In genomic region chr11:116504541-116505149, GRCh38 we compare ENCODE assay signal across 14 cellular contexts.
DNase-seq lines count a peak whose midpoint lies in the region; ATAC-seq and TF ChIP-seq lines count a peak whose summit lies in the region.
"Had no signal": no experiment of that assay in that cellular context is flagged by ENCODE, and none has a peak within 500 bp of the region (broad histone marks: within the 10 kb centered on the region; RNA-seq: fewer than 3 reads in every experiment).

No MANE protein-coding gene starts in this region.

- WGBS in SK-N-SH (ENCODE audit: low lambda C conversion rate), result 49% methylated on average over 10 of the region's 13 CpGs

- H3K9me3 ChIP-seq in SK-N-SH, result no peaks in the 10 kb centered on the region
- no peaks in the 10 kb centered on the region for H3K9me3 ChIP-seq in vagina
- H3K9me3 ChIP-seq: A549 had no signal

- POLR2A ChIA-PET in SK-N-SH (lab: Yijun Ruan, JAX), result interaction anchor here (0.8 to 9.4 kb wide), 23 partner anchors 11 to 440 kb away, joined by 3 to 237 read pairs (median 6); no protein-coding TSS in a partner anchor

- peaks cover 0 to 94% of the 10 kb centered on the region in 2 experiments; a peak in 2 of 4 replicates for H3K4me1 ChIP-seq in SK-N-SH (ENCODE audit: control insufficient read depth in 1 of 2, insufficient read depth in 2 of 2, low read depth in 1 of 2, low read length in 1 of 2)
- no peaks in the 10 kb centered on the region for H3K4me1 ChIP-seq in vagina
- H3K4me1 ChIP-seq: A549 had no signal

- H3K9ac ChIP-seq in SK-N-SH, result no peak overlapping the region

- no peak for TF ChIP-seq EP300 in SK-N-SH (IDR thresholded peaks at IDR 0.05; ENCODE audit: borderline replicate concordance in 1 of 2, low read depth in 1 of 2, low read length in 1 of 2)

- no peaks in the 10 kb centered on the region for H3K36me3 ChIP-seq in SK-N-SH (replicated peaks in 1 of 2; ENCODE audit: control insufficient read depth in 1 of 2, insufficient read depth in 2 of 2, low read length in 1 of 2)
- no peaks in the 10 kb centered on the region for H3K36me3 ChIP-seq in vagina

- H3K4me3 ChIP-seq in SK-N-SH (ENCODE audit: low read depth in 2 of 2, low read length in 1 of 2) (no peak overlapping the region), vagina (no peak overlapping the region)
- H3K4me3 ChIP-seq: A549 had no signal

- peak overlapping the region; percentile 75 for H3K27ac Mint-ChIP-seq in glutamatergic neuron (ENCODE audit: unreplicated experiment)
- H3K27ac Mint-ChIP-seq in stimulated activated naive B cell treated with anti-CD40 and anti-IgM and Interleukin-4, amounts not matched to agents 10 μg/mL and 1 μg/mL and 100 μg/mL, for 72 hours, result no peak overlapping the region

- H3K27me3 ChIP-seq in SK-N-SH (ENCODE audit: insufficient read depth) (peaks cover 26% of the 10 kb centered on the region; the same call in 1 of the 2 replicates), vagina (peaks cover 4% of the 10 kb centered on the region)

- peaks cover 49% of the 10 kb centered on the region for H3K4me1 Mint-ChIP-seq in glutamatergic neuron (ENCODE audit: low read depth, unreplicated experiment)
- no peaks in the 10 kb centered on the region for H3K4me1 Mint-ChIP-seq in stimulated activated naive B cell treated with anti-CD40 and anti-IgM and Interleukin-4, amounts not matched to agents 10 μg/mL and 1 μg/mL and 100 μg/mL, for 72 hours

- H3K4me2 ChIP-seq in SK-N-SH, result no peak overlapping the region
- H3K4me2 ChIP-seq: A549 had no signal

- no peak for TF ChIP-seq CTCF in SK-N-SH (IDR thresholded peaks at IDR 0.05)
- no peak for TF ChIP-seq CTCF in glutamatergic neuron (IDR thresholded peaks at IDR 0.05; ENCODE audit: partially characterized antibody, unreplicated experiment)
- no peak for TF ChIP-seq CTCF in vagina (IDR thresholded peaks at IDR 0.05)

- H3K27ac ChIP-seq in SK-N-SH (ENCODE audit: low read depth in 2 of 2, low read length in 1 of 2) (peak overlapping the region in 1 of 2 experiments; percentile 97; a peak in 2 of 4 replicates), vagina (no peak overlapping the region)
- H3K27ac ChIP-seq: A549 had no signal

- H3F3A ChIP-seq in SK-N-SH (replicated peaks; ENCODE audit: insufficient read depth), result no peaks in the 10 kb centered on the region

- no peaks in the 10 kb centered on the region for H3K36me3 Mint-ChIP-seq in glutamatergic neuron (ENCODE audit: unreplicated experiment)
- H3K36me3 Mint-ChIP-seq in stimulated activated naive B cell treated with anti-CD40 and anti-IgM and Interleukin-4, amounts not matched to agents 10 μg/mL and 1 μg/mL and 100 μg/mL, for 72 hours, result no peaks in the 10 kb centered on the region

- H3K27me3 Mint-ChIP-seq in glutamatergic neuron (ENCODE audit: unreplicated experiment), result peaks cover 6% of the 10 kb centered on the region
- peaks cover 57 to 65% of the 10 kb centered on the region in 2 donors for H3K27me3 Mint-ChIP-seq in stimulated activated naive B cell treated with anti-CD40 and anti-IgM and Interleukin-4, amounts not matched to agents 10 μg/mL and 1 μg/mL and 100 μg/mL, for 72 hours

- CTCF ChIA-PET in SK-N-SH (lab: Yijun Ruan, JAX), result interaction anchor here (0.7 to 5.4 kb wide), 16 partner anchors 27 to 426 kb away, joined by 3 to 47 read pairs (median 6); no protein-coding TSS in a partner anchor

- TF ChIP-seq POLR2A in vagina (IDR thresholded peaks at IDR 0.05), result no peak

- DNase-seq in SK-N-SH (peak; percentile 63), NCI-H524 (lab: John Stamatoyannopoulos, UW) (peak; percentile 72 to 91), glutamatergic neuron (no peak), vagina (ENCODE audit: extremely low spot score in 2 of 2) (peak; percentile 65 to 89), cortex of kidney (lab: John Stamatoyannopoulos, UW) (no peak)
- no peak for DNase-seq in stimulated activated naive B cell treated with anti-CD40 and anti-IgM and Interleukin-4, amounts not matched to agents 10 μg/mL and 1 μg/mL and 100 μg/mL, for 72 hours
- DNase-seq: C1 segment of cervical spinal cord; NCI-H1930; NCI-H526; NK-92 treated with Interleukin-12 subunit alpha and Interleukin-12 subunit beta, amount 100 ng/mL, for 24 hours; SHP77 treated with DMSO at 0.1 percent for 48 hours had no signal

- H3K79me2 ChIP-seq in SK-N-SH (ENCODE audit: insufficient read depth), result no peaks in the 10 kb centered on the region

- H3K4me3 Mint-ChIP-seq in glutamatergic neuron (ENCODE audit: unreplicated experiment), result no peak overlapping the region
- no peak overlapping the region for H3K4me3 Mint-ChIP-seq in stimulated activated naive B cell treated with anti-CD40 and anti-IgM and Interleukin-4, amounts not matched to agents 10 μg/mL and 1 μg/mL and 100 μg/mL, for 72 hours

- intact Hi-C loops in vagina (cut with DNase I), result no loop called here

- no peak for ATAC-seq in SK-N-SH treated with all-trans-retinoic acid at 6 μM for 48 hours
- no peak for ATAC-seq in stimulated activated naive B cell treated with anti-CD40 and anti-IgM and Interleukin-4, amounts not matched to agents 10 μg/mL and 1 μg/mL and 100 μg/mL, for 72 hours (replicated peaks)
- no peak for ATAC-seq in GM21515 (IDR thresholded peaks at IDR 0.05; ENCODE audit: unreplicated experiment)
- ATAC-seq: A549 had no signal

- no peaks in the 10 kb centered on the region for H3K9me2 ChIP-seq in SK-N-SH

- no peak overlapping the region for H2AFZ ChIP-seq in SK-N-SH (ENCODE audit: low read depth)

- H3K9me3 Mint-ChIP-seq in glutamatergic neuron (ENCODE audit: unreplicated experiment), result peaks cover 6% of the 10 kb centered on the region
- H3K9me3 Mint-ChIP-seq in stimulated activated naive B cell treated with anti-CD40 and anti-IgM and Interleukin-4, amounts not matched to agents 10 μg/mL and 1 μg/mL and 100 μg/mL, for 72 hours, result no peaks in the 10 kb centered on the region

- no peaks in the 10 kb centered on the region for H4K20me1 ChIP-seq in SK-N-SH (ENCODE audit: insufficient read depth)

- no peak for TF ChIP-seq RAD21 in SK-N-SH (IDR thresholded peaks at IDR 0.05; ENCODE audit: low read length)

TF ChIP-seq in SK-N-SH, 30 proteins besides CTCF, POLR2A, EP300 and RAD21 (continues in another document):
- TF ChIP-seq SMC3 (IDR thresholded peaks at IDR 0.05; ENCODE audit: low read depth, low read length) (no peak), EZH2phosphoT487 (IDR thresholded peaks at IDR 0.05; ENCODE audit: borderline replicate concordance, low read depth) (no peak), REST (IDR thresholded peaks at IDR 0.05; ENCODE audit: low read depth, low read length) (no peak), RCOR1 (IDR thresholded peaks at IDR 0.05; ENCODE audit: low read length) (no peak), YY1 (IDR thresholded peaks at IDR 0.05; ENCODE audit: low read depth) (no peak)

TF ChIP-seq in SK-N-SH treated with all-trans-retinoic acid at 6 μM for 48 hours, 23 proteins besides CTCF, POLR2A, EP300 and RAD21 (continues in another document):
- no peak for TF ChIP-seq ZFP30 (CRISPR knock-in tag; IDR thresholded peaks at IDR 0.05)
- TF ChIP-seq TCF4 (CRISPR knock-in tag; IDR thresholded peaks at IDR 0.05; ENCODE audit: borderline replicate concordance), result no peak
- no peak for TF ChIP-seq PPARA (CRISPR knock-in tag; IDR thresholded peaks at IDR 0.05; ENCODE audit: borderline replicate concordance)
- TF ChIP-seq GLIS3 (CRISPR knock-in tag; IDR thresholded peaks at IDR 0.05), result no peak
- no peak for TF ChIP-seq ZNF565 (CRISPR knock-in tag; conservative IDR thresholded peaks at IDR 0.05; ENCODE audit: low read depth)
- no peak for TF ChIP-seq TSHZ2 (CRISPR knock-in tag; IDR thresholded peaks at IDR 0.05)
- TF ChIP-seq ZC3H10 (CRISPR knock-in tag; IDR thresholded peaks at IDR 0.05), result no peak
- no peak for TF ChIP-seq RARB (CRISPR knock-in tag; IDR thresholded peaks at IDR 0.05)
- TF ChIP-seq, protein P1, sequence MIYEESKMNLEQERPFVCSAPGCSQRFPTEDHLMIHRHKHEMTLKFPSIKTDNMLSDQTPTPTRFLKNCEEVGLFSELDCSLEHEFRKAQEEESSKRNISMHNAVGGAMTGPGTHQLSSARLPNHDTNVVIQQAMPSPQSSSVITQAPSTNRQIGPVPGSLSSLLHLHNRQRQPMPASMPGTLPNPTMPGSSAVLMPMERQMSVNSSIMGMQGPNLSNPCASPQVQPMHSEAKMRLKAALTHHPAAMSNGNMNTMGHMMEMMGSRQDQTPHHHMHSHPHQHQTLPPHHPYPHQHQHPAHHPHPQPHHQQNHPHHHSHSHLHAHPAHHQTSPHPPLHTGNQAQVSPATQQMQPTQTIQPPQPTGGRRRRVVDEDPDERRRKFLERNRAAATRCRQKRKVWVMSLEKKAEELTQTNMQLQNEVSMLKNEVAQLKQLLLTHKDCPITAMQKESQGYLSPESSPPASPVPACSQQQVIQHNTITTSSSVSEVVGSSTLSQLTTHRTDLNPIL (CRISPR knock-in tag; IDR thresholded peaks at IDR 0.05; ENCODE audit: low read depth), result no peak

Comparison
In these comparisons a context has a peak if more than half of its experiments do, and no peak if none do; other contexts are left out.
1. DNase-seq: peak in SK-N-SH (single experiment), NCI-H524 (2 of 2) and vagina (2 of 2); none in glutamatergic neuron (single experiment), stimulated activated naive B cell treated with anti-CD40 and anti-IgM and Interleukin-4, amounts not matched to agents 10 μg/mL and 1 μg/mL and 100 μg/mL, for 72 hours (single experiment) and cortex of kidney (single experiment).